In genomic region chr1:67960766-67961165, GRCh38 we compare ENCODE assay signal across 1 cellular context.
TF ChIP-seq lines count a peak whose summit lies in the region.

No MANE protein-coding gene starts in this region.

TF ChIP-seq in K562, 482 proteins besides CTCF, POLR2A, EP300 and RAD21 (continued from another document and continues in another):
- TF ChIP-seq AFF1 (IDR thresholded peaks at IDR 0.05; ENCODE audit: low read depth in 1 of 2, partially characterized antibody in 2 of 2) (no peak), KLF1 (tag; IDR thresholded peaks at IDR 0.05) (no peak), NFRKB (IDR thresholded peaks at IDR 0.05; ENCODE audit: low read depth) (no peak), ZNF57 (CRISPR knock-in tag; IDR thresholded peaks at IDR 0.05) (no peak), ID3 (CRISPR knock-in tag; IDR thresholded peaks at IDR 0.05) (no peak), ID3 (tag; IDR thresholded peaks at IDR 0.05) (no peak), RBM22 (IDR thresholded peaks at IDR 0.05; ENCODE audit: low read depth, low read length, poor library complexity, severe bottlenecking) (no peak), NR3C1 (CRISPR knock-in tag; IDR thresholded peaks at IDR 0.05) (no peak), ZNF175 (CRISPR knock-in tag; IDR thresholded peaks at IDR 0.05; ENCODE audit: low read depth) (0 out of 2 replicates have a peak, but pooled peaks have one; percentile 35), TEAD4 (IDR thresholded peaks at IDR 0.05; ENCODE audit: low read length) (no peak), TEAD4 (CRISPR knock-in tag; IDR thresholded peaks at IDR 0.05; ENCODE audit: borderline replicate concordance) (no peak), ZNF398 (CRISPR knock-in tag; IDR thresholded peaks at IDR 0.05) (no peak), TAL1 (IDR thresholded peaks at IDR 0.05) (no peak), NRF1 (conservative IDR thresholded peaks at IDR 0.05 in 1 of 2, IDR thresholded peaks at IDR 0.05 in 1 of 2) (no peak), IRF9 (tag; IDR thresholded peaks at IDR 0.05) (no peak), HBP1 (CRISPR knock-in tag; IDR thresholded peaks at IDR 0.05) (no peak), SP1 (CRISPR knock-in tag; IDR thresholded peaks at IDR 0.05) (no peak), FOXJ2 (tag; IDR thresholded peaks at IDR 0.05) (no peak), STAG1 (CRISPR knock-in tag; IDR thresholded peaks at IDR 0.05; ENCODE audit: borderline replicate concordance) (no peak), ATF3 (IDR thresholded peaks at IDR 0.05) (peak; percentile 26; the same call in 1 of the 2 replicates), ATF3 (CRISPR knock-in tag; conservative IDR thresholded peaks at IDR 0.05) (no peak), ZC3H11A (IDR thresholded peaks at IDR 0.05; ENCODE audit: low read depth, low read length) (no peak), MTA3 (IDR thresholded peaks at IDR 0.05; ENCODE audit: borderline replicate concordance) (no peak), CSDE1 (IDR thresholded peaks at IDR 0.05) (no peak), STAT6 (CRISPR knock-in tag; IDR thresholded peaks at IDR 0.05) (no peak), HES1 (IDR thresholded peaks at IDR 0.05; ENCODE audit: low read depth) (no peak), ZNF407 (IDR thresholded peaks at IDR 0.05; ENCODE audit: low read depth) (no peak), THAP7 (CRISPR knock-in tag; IDR thresholded peaks at IDR 0.05) (no peak), FOSL1 (tag; conservative IDR thresholded peaks at IDR 0.05) (no peak), ZNF589 (CRISPR knock-in tag; IDR thresholded peaks at IDR 0.05; ENCODE audit: low read depth) (0 out of 2 replicates have a peak, but pooled peaks have one; percentile 54), PPARD (CRISPR knock-in tag; IDR thresholded peaks at IDR 0.05) (no peak), GTF2F1 (IDR thresholded peaks at IDR 0.05; ENCODE audit: low read depth, low read length) (no peak), NFIC (IDR thresholded peaks at IDR 0.05) (no peak), MECOM (CRISPR knock-in tag; IDR thresholded peaks at IDR 0.05) (no peak), MITF (IDR thresholded peaks at IDR 0.05) (no peak), KHSRP (IDR thresholded peaks at IDR 0.05) (no peak)
